24 cellular contexts compared by ENCODE assay signal in genomic region chr6:72657391-72657790, GRCh38. TPM values are rescaled to one million over a fixed set of nuclear protein-coding genes. Genes with fewer than 3 reads are reported as not detected.
"Had no signal": no experiment of that assay in that cellular context is flagged by ENCODE, and none has a peak within 500 bp of the region (broad histone marks: within the 10 kb centered on the region; RNA-seq: fewer than 3 reads in every experiment).

No MANE protein-coding gene starts in this region.

- H3K9me3 ChIP-seq: esophagus muscularis mucosa, gastroesophageal sphincter, lower lobe of right lung, mucosa of descending colon had no signal

- DNase-seq: dermis blood vessel endothelial cell; dorsolateral prefrontal cortex; effector CD4-positive, alpha-beta T cell; effector memory CD4-positive, alpha-beta T cell; foreskin keratinocyte; heart left ventricle; hypothalamus; immature natural killer cell; islet precursor cell; kidney; kidney glomerular epithelial cell; left colon; left ventricle myocardium superior; lower lobe of right lung; mesenchymal stem cell; mucosa of descending colon; naive B cell had no signal

- H3K27ac ChIP-seq: coronary artery, dorsolateral prefrontal cortex, esophagus muscularis mucosa, foreskin keratinocyte, gastroesophageal sphincter, heart left ventricle, hepatocyte, lower lobe of right lung had no signal

- H2AFZ ChIP-seq: hepatocyte had no signal

- H3K4me2 ChIP-seq: hepatocyte had no signal

- H3K4me3 ChIP-seq: coronary artery, dorsolateral prefrontal cortex, esophagus muscularis mucosa, gastroesophageal sphincter, heart left ventricle, hepatocyte, lower lobe of right lung, mucosa of descending colon had no signal

- ATAC-seq: gastroesophageal sphincter, heart left ventricle, left colon, left lobe of liver, left ventricle myocardium superior, lower lobe of right lung, mucosa of descending colon had no signal

- H3K79me2 ChIP-seq: hepatocyte had no signal

- H3K27me3 ChIP-seq: dorsolateral prefrontal cortex, esophagus muscularis mucosa, foreskin keratinocyte, gastroesophageal sphincter, heart left ventricle, hepatocyte had no signal

- H3K36me3 ChIP-seq: esophagus muscularis mucosa, gastroesophageal sphincter, heart left ventricle, lower lobe of right lung had no signal

- H3K4me1 ChIP-seq: esophagus muscularis mucosa, gastroesophageal sphincter, heart left ventricle, lower lobe of right lung had no signal

RNA-seq across cellular contexts. Expression of gene KCNQ5, which starts 35.5 kb away (rescaled TPM):
- total RNA-seq: dermis blood vessel endothelial cell, left lobe of liver, left ventricle myocardium superior, lung microvascular endothelial cell, mesenteric fat pad had no signal
